In genomic region chr16:15970202-15970601, GRCh38 we compare ENCODE assay signal across 13 cellular contexts. TPM values are rescaled to one million over a fixed set of nuclear protein-coding genes. Genes with fewer than 3 reads are reported as not detected.
A peak's percentile ranks its signal among the peaks of the same experiment; 100 is the strongest.
DNase-seq lines count a peak whose midpoint lies in the region; ATAC-seq and FAIRE-seq lines count a peak whose summit lies in the region.
"Had no signal": no experiment of that assay in that cellular context is flagged by ENCODE, and none has a peak within 500 bp of the region (broad histone marks: within the 10 kb centered on the region; RNA-seq: fewer than 3 reads in every experiment).

No MANE protein-coding gene starts in this region.

- in situ Hi-C loops in SK-MEL-5 (cut with HindIII; ENCODE audit: low pct_unique_long_range_greater_than_20kb, low sequenced_read_pairs): no loop called here

- H3K9me3 Mint-ChIP-seq in activated naive CD4-positive, alpha-beta T cell treated with anti-CD3 and anti-CD28 coated beads, Interleukin-2, amount 50 U/mL, for 72 hours: peaks cover 11 to 20% of the 10 kb centered on the region in 2 donors
- H3K9me3 Mint-ChIP-seq in activated naive CD4-positive, alpha-beta T cell treated with anti-CD3 and anti-CD28 coated beads, Interleukin-2, amount 10 ng/mL, durations not matched to agents 7 days and 5 days: peaks cover 29% of the 10 kb centered on the region

- H3K4me1 Mint-ChIP-seq in activated naive CD4-positive, alpha-beta T cell treated with anti-CD3 and anti-CD28 coated beads, Interleukin-2, amount 10 ng/mL, durations not matched to agents 7 days and 5 days: peaks cover 6% of the 10 kb centered on the region

- CTCF ChIA-PET in activated naive CD4-positive, alpha-beta T cell treated with anti-CD3 and anti-CD28 coated beads, Interleukin-2, amount 10 ng/mL, durations not matched to agents 7 days and 5 days (lab: Charles Lee): interaction anchor here (1.0 kb wide), 1 partner anchor 543 kb away, joined by 3 read pairs; no protein-coding TSS in a partner anchor

- H3K27me3 Mint-ChIP-seq in activated naive CD4-positive, alpha-beta T cell treated with anti-CD3 and anti-CD28 coated beads, Interleukin-2, amount 10 ng/mL, durations not matched to agents 7 days and 5 days: no peaks in the 10 kb centered on the region

- no peak overlapping the region for H3K27ac Mint-ChIP-seq in activated naive CD4-positive, alpha-beta T cell treated with anti-CD3 and anti-CD28 coated beads, Interleukin-2, amount 50 U/mL, for 72 hours
- H3K27ac Mint-ChIP-seq in activated naive CD4-positive, alpha-beta T cell treated with anti-CD3 and anti-CD28 coated beads, Interleukin-2, amount 10 ng/mL, durations not matched to agents 7 days and 5 days: no peak overlapping the region

- FAIRE-seq in urothelium cell line (lab: Jason Lieb, UNC): no peak

- DNase-seq in activated naive CD4-positive, alpha-beta T cell treated with anti-CD3 and anti-CD28 coated beads, Interleukin-2, amount 50 U/mL, for 72 hours (ENCODE audit: low spot score in 2 of 2): no peak
- DNase-seq in activated naive CD4-positive, alpha-beta T cell treated with anti-CD3 and anti-CD28 coated beads, Interleukin-2, amount 10 ng/mL, durations not matched to agents 7 days and 5 days: no peak
- DNase-seq in SK-MEL-5 (ENCODE audit: low read depth, low spot score): peak; percentile 50
- DNase-seq in iPS DF 19.7 (ENCODE audit: low read depth, low spot score): peak; percentile 95
- DNase-seq in urothelium cell line (ENCODE audit: low spot score): no peak
- DNase-seq in activated gamma-delta T cell (lab: John Stamatoyannopoulos, UW): no peak
- no peak for DNase-seq in NCI-H510A treated with DMSO at 0.1 percent for 48 hours (lab: John Stamatoyannopoulos, UW)
- DNase-seq: activated T-cell treated with anti-CD3 and anti-CD28 coated beads, Interleukin-2, amount 50 U/mL, for 1 hour; GDM1; NCI-H1694; T1000; transverse colon had no signal

- H3K36me3 Mint-ChIP-seq in activated naive CD4-positive, alpha-beta T cell treated with anti-CD3 and anti-CD28 coated beads, Interleukin-2, amount 50 U/mL, for 72 hours: peaks cover 30 to 54% of the 10 kb centered on the region in 2 donors
- peaks cover 64% of the 10 kb centered on the region for H3K36me3 Mint-ChIP-seq in activated naive CD4-positive, alpha-beta T cell treated with anti-CD3 and anti-CD28 coated beads, Interleukin-2, amount 10 ng/mL, durations not matched to agents 7 days and 5 days

- H3K4me3 Mint-ChIP-seq in activated naive CD4-positive, alpha-beta T cell treated with anti-CD3 and anti-CD28 coated beads, Interleukin-2, amount 10 ng/mL, durations not matched to agents 7 days and 5 days: no peak overlapping the region

- ATAC-seq in activated naive CD4-positive, alpha-beta T cell treated with anti-CD3 and anti-CD28 coated beads, Interleukin-2, amount 50 U/mL, for 72 hours: peak; percentile 58 to 62
- ATAC-seq in HG02763 (IDR thresholded peaks at IDR 0.05; ENCODE audit: unreplicated experiment): no peak

RNA-seq across cellular contexts. Expression of gene ABCC1, which starts 20.8 kb away (rescaled TPM):
- total RNA-seq in activated naive CD4-positive, alpha-beta T cell treated with anti-CD3 and anti-CD28 coated beads, Interleukin-2, amount 50 U/mL, for 72 hours: 10 to 100 TPM; 51.8 to 66.9 TPM
- total RNA-seq in SK-MEL-5 (2014; rRNA removed; shearing (Covaris generic)): 7.2 and 9.1 TPM in 2 replicates
- 22.6 and 28.6 TPM in 2 replicates for polyA plus RNA-seq in SK-MEL-5 (2015; cell fraction: cytosol; rRNA removed)
- polyA plus RNA-seq in SK-MEL-5 (2015; cell fraction: nucleus; rRNA removed): 30.1 and 46.2 TPM in 2 replicates

Comparison
In these comparisons a context has a peak if more than half of its experiments do, and no peak if none do; other contexts are left out.
1. DNase-seq: peak in SK-MEL-5 (single experiment) and iPS DF 19.7 (single experiment); none in activated naive CD4-positive, alpha-beta T cell treated with anti-CD3 and anti-CD28 coated beads, Interleukin-2, amount 50 U/mL, for 72 hours (0 of 2), activated naive CD4-positive, alpha-beta T cell treated with anti-CD3 and anti-CD28 coated beads, Interleukin-2, amount 10 ng/mL, durations not matched to agents 7 days and 5 days (single experiment), urothelium cell line (single experiment), activated gamma-delta T cell (single experiment) and NCI-H510A treated with DMSO at 0.1 percent for 48 hours (single experiment).